17 cellular contexts compared by ENCODE assay signal in the genomic region with DNA sequence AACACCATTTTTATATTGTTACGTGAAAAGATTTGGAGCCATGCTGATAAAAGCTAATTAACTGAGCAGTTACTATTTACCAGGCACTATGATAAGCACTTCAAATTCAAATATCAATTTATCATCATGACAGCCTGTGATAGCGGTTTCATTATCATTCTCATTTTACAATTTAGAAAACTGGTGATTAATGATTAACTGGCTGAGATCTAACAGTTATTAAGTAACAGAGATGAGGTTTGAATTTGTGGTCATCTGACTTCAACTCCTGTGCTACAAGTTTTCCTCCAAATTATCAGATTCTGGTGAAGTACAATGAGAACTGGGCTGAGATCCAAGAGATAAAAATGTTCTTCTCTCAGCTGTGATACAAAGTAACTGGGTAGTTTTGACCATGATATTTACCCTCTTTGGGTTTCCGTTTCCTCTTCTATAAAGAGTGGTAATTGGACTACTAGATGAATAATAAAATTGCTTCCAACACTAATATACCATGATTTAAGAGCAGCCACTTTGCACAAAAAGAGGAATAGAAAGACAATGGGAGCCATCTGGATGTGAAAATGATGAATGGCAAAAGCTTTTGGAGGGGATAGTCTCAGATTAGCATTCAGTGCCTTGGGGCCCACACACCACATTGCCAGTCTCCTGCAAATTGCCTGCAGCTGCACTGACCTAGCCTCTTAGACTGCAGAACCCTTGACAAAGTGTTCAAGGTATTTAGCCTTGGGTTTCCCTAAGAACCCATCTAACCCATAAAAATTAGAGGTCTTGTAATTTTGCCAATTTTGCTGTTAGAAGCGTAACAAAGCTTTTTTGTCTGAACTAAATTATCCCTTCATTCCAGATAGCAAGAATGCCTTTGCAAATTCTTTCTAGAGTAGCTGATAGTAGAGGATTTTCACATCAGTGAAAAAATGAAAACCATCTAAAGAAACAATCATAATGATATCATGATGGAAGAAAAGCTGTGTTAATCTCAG.
DNase-seq lines count a peak whose midpoint lies in the region; ATAC-seq and TF ChIP-seq lines count a peak whose summit lies in the region.
"Had no signal": no experiment of that assay in that cellular context is flagged by ENCODE, and none has a peak within 500 bp of the region (broad histone marks: within the 10 kb centered on the region; RNA-seq: fewer than 3 reads in every experiment).

No MANE protein-coding gene starts in this region.

- H3K9me2 ChIP-seq in Karpas-422 (replicated peaks; ENCODE audit: insufficient read depth, low read length) (no peaks in the 10 kb centered on the region), hepatocyte (replicated peaks; ENCODE audit: insufficient read depth) (no peaks in the 10 kb centered on the region)

- H4K20me1 ChIP-seq in Karpas-422 (ENCODE audit: insufficient read depth, low read depth, low read length) (no peaks in the 10 kb centered on the region), hepatocyte (ENCODE audit: insufficient read depth, poor library complexity, severe bottlenecking) (no peaks in the 10 kb centered on the region)

- no peak overlapping the region for H3K9ac ChIP-seq in Karpas-422 (ENCODE audit: low read length)
- H3K9ac ChIP-seq: KMS-11 had no signal

- in situ Hi-C loops in Caki2 (cut with HindIII; ENCODE audit: low pct_unique_long_range_greater_than_20kb, low sequenced_read_pairs), result no loop called here

- H3K79me2 ChIP-seq in Karpas-422 (ENCODE audit: low read length), result no peaks in the 10 kb centered on the region
- no peaks in the 10 kb centered on the region for H3K79me2 ChIP-seq in hepatocyte

- DNase-seq in Caki2 (ENCODE audit: low read depth) (peak; percentile 71), Karpas-422 (peak; percentile 72), hepatocyte (ENCODE audit: low spot score) (no peak), iPS-NIHi7 (ENCODE audit: extremely low spot score) (no peak)
- no peak for DNase-seq in T-helper 2 cell treated with Interferon-gamma antibody and Interleukin-4, amounts not matched to agents 5 μg/mL and 100 μg/mL, for 36 hours (ENCODE audit: low spot score)
- DNase-seq: activated CD4-positive, alpha-beta T cell treated with anti-CD3 and anti-CD28 coated beads, Interleukin-2, amount 10 ng/mL, durations not matched to agents 7 days and 5 days; CD4-positive, CD25-positive, alpha-beta regulatory T cell; DMS153; foreskin melanocyte; left ventricle myocardium superior; NCI-H2171 treated with DMSO at 0.1 percent for 48 hours; NCI-H82; retina had no signal

- no peaks in the 10 kb centered on the region for H3K27me3 Mint-ChIP-seq in T-helper 2 cell treated with Interferon-gamma antibody and Interleukin-4, amounts not matched to agents 5 μg/mL and 100 μg/mL, for 36 hours (ENCODE audit: low read depth)
- H3K27me3 Mint-ChIP-seq: activated CD4-positive, alpha-beta T cell treated with anti-CD3 and anti-CD28 coated beads, Interleukin-2, amount 10 ng/mL, durations not matched to agents 7 days and 5 days; CD4-positive, CD25-positive, alpha-beta regulatory T cell had no signal

- H3K4me1 ChIP-seq in Karpas-422 (ENCODE audit: low read length) (peaks cover 28% of the 10 kb centered on the region), hepatocyte (ENCODE audit: insufficient read depth) (peaks cover 6% of the 10 kb centered on the region)

- H3K4me2 ChIP-seq in Karpas-422 (ENCODE audit: low read depth, low read length, poor library complexity, severe bottlenecking), result peak overlapping the region; percentile 21
- peak overlapping the region; percentile 6 for H3K4me2 ChIP-seq in hepatocyte
- H3K4me2 ChIP-seq: KMS-11 had no signal

- H2AFZ ChIP-seq in Karpas-422 (ENCODE audit: low read length), result peak overlapping the region; percentile 41; the same call in 1 of the 2 replicates
- no peak overlapping the region for H2AFZ ChIP-seq in hepatocyte

- H3K4me3 ChIP-seq in Karpas-422 (ENCODE audit: low read length) (no peak overlapping the region), hepatocyte (no peak overlapping the region)

- TF ChIP-seq CTCF in hepatocyte (IDR thresholded peaks at IDR 0.05; ENCODE audit: poor library complexity), result no peak

- H3K27me3 ChIP-seq in Karpas-422 (ENCODE audit: low read length) (no peaks in the 10 kb centered on the region), hepatocyte (no peaks in the 10 kb centered on the region)

- H3K36me3 Mint-ChIP-seq in T-helper 2 cell treated with Interferon-gamma antibody and Interleukin-4, amounts not matched to agents 5 μg/mL and 100 μg/mL, for 36 hours (ENCODE audit: low read depth), result no peaks in the 10 kb centered on the region
- H3K36me3 Mint-ChIP-seq: CD4-positive, CD25-positive, alpha-beta regulatory T cell had no signal

- H3K9me3 ChIP-seq in Karpas-422 (ENCODE audit: low read length), result no peaks in the 10 kb centered on the region
- H3K9me3 ChIP-seq in hepatocyte (ENCODE audit: low read depth), result no peaks in the 10 kb centered on the region

- ATAC-seq in SK-N-SH treated with all-trans-retinoic acid at 6 μM for 48 hours (no peak), GM18517 (IDR thresholded peaks at IDR 0.05; ENCODE audit: unreplicated experiment) (no peak), GM18519 (IDR thresholded peaks at IDR 0.05; ENCODE audit: low FRiP score, unreplicated experiment) (no peak)
- ATAC-seq: left ventricle myocardium superior had no signal

- peaks cover 1% of the 10 kb centered on the region for H3K4me1 Mint-ChIP-seq in T-helper 2 cell treated with Interferon-gamma antibody and Interleukin-4, amounts not matched to agents 5 μg/mL and 100 μg/mL, for 36 hours (ENCODE audit: low read depth)
- H3K4me1 Mint-ChIP-seq: activated CD4-positive, alpha-beta T cell treated with anti-CD3 and anti-CD28 coated beads, Interleukin-2, amount 10 ng/mL, durations not matched to agents 7 days and 5 days; CD4-positive, CD25-positive, alpha-beta regulatory T cell had no signal

- WGBS in hepatocyte (ENCODE audit: low lambda C conversion rate, missing lambda C conversion rate), result 36% methylated on average over 4 of the region's 4 CpGs

- H3K27ac ChIP-seq in Karpas-422 (ENCODE audit: low read length) (peak overlapping the region; percentile 68), hepatocyte (no peak overlapping the region)
- H3K27ac ChIP-seq: KMS-11 had no signal

- no peak overlapping the region for H3K27ac Mint-ChIP-seq in T-helper 2 cell treated with Interferon-gamma antibody and Interleukin-4, amounts not matched to agents 5 μg/mL and 100 μg/mL, for 36 hours
- H3K27ac Mint-ChIP-seq: activated CD4-positive, alpha-beta T cell treated with anti-CD3 and anti-CD28 coated beads, Interleukin-2, amount 10 ng/mL, durations not matched to agents 7 days and 5 days; CD4-positive, CD25-positive, alpha-beta regulatory T cell had no signal

- H3K36me3 ChIP-seq in Karpas-422 (ENCODE audit: insufficient read depth, low read length) (no peaks in the 10 kb centered on the region), hepatocyte (replicated peaks; ENCODE audit: insufficient read depth, low read depth) (no peaks in the 10 kb centered on the region)

- H3K4me3 Mint-ChIP-seq in T-helper 2 cell treated with Interferon-gamma antibody and Interleukin-4, amounts not matched to agents 5 μg/mL and 100 μg/mL, for 36 hours, result no peak overlapping the region
- H3K4me3 Mint-ChIP-seq: activated CD4-positive, alpha-beta T cell treated with anti-CD3 and anti-CD28 coated beads, Interleukin-2, amount 10 ng/mL, durations not matched to agents 7 days and 5 days; CD4-positive, CD25-positive, alpha-beta regulatory T cell had no signal

- H3K9me3 Mint-ChIP-seq in T-helper 2 cell treated with Interferon-gamma antibody and Interleukin-4, amounts not matched to agents 5 μg/mL and 100 μg/mL, for 36 hours, result no peaks in the 10 kb centered on the region
- H3K9me3 Mint-ChIP-seq: activated CD4-positive, alpha-beta T cell treated with anti-CD3 and anti-CD28 coated beads, Interleukin-2, amount 10 ng/mL, durations not matched to agents 7 days and 5 days had no signal

TF ChIP-seq in SK-N-SH treated with all-trans-retinoic acid at 6 μM for 48 hours, 23 proteins besides CTCF, POLR2A, EP300 and RAD21:
- TF ChIP-seq ZNF8 (CRISPR knock-in tag; IDR thresholded peaks at IDR 0.05) (no peak), ZNF70 (CRISPR knock-in tag; IDR thresholded peaks at IDR 0.05) (no peak), ARNTL (CRISPR knock-in tag; IDR thresholded peaks at IDR 0.05; ENCODE audit: borderline replicate concordance, low read depth) (no peak), ISL1 (CRISPR knock-in tag; IDR thresholded peaks at IDR 0.05) (peak; percentile 86), BACH2 (CRISPR knock-in tag; IDR thresholded peaks at IDR 0.05; ENCODE audit: borderline replicate concordance) (no peak), TOX (CRISPR knock-in tag; IDR thresholded peaks at IDR 0.05; ENCODE audit: borderline replicate concordance) (no peak), RARB (CRISPR knock-in tag; IDR thresholded peaks at IDR 0.05) (no peak)
- TF ChIP-seq, protein P1, sequence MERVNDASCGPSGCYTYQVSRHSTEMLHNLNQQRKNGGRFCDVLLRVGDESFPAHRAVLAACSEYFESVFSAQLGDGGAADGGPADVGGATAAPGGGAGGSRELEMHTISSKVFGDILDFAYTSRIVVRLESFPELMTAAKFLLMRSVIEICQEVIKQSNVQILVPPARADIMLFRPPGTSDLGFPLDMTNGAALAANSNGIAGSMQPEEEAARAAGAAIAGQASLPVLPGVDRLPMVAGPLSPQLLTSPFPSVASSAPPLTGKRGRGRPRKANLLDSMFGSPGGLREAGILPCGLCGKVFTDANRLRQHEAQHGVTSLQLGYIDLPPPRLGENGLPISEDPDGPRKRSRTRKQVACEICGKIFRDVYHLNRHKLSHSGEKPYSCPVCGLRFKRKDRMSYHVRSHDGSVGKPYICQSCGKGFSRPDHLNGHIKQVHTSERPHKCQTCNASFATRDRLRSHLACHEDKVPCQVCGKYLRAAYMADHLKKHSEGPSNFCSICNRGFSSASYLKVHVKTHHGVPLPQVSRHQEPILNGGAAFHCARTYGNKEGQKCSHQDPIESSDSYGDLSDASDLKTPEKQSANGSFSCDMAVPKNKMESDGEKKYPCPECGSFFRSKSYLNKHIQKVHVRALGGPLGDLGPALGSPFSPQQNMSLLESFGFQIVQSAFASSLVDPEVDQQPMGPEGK (CRISPR knock-in tag; IDR thresholded peaks at IDR 0.05; ENCODE audit: borderline replicate concordance), result no peak
TF ChIP-seq in SK-N-SH treated with all-trans-retinoic acid at 6 μM for 48 hours: peak in this region for 1.

Comparison
In these comparisons a context has a peak if more than half of its experiments do, and no peak if none do; other contexts are left out.
1. DNase-seq: peak in Caki2 (single experiment) and Karpas-422 (single experiment); none in hepatocyte (single experiment), T-helper 2 cell treated with Interferon-gamma antibody and Interleukin-4, amounts not matched to agents 5 μg/mL and 100 μg/mL, for 36 hours (single experiment) and iPS-NIHi7 (single experiment).